1 cellular context compared by ENCODE assay signal in the genomic region with DNA sequence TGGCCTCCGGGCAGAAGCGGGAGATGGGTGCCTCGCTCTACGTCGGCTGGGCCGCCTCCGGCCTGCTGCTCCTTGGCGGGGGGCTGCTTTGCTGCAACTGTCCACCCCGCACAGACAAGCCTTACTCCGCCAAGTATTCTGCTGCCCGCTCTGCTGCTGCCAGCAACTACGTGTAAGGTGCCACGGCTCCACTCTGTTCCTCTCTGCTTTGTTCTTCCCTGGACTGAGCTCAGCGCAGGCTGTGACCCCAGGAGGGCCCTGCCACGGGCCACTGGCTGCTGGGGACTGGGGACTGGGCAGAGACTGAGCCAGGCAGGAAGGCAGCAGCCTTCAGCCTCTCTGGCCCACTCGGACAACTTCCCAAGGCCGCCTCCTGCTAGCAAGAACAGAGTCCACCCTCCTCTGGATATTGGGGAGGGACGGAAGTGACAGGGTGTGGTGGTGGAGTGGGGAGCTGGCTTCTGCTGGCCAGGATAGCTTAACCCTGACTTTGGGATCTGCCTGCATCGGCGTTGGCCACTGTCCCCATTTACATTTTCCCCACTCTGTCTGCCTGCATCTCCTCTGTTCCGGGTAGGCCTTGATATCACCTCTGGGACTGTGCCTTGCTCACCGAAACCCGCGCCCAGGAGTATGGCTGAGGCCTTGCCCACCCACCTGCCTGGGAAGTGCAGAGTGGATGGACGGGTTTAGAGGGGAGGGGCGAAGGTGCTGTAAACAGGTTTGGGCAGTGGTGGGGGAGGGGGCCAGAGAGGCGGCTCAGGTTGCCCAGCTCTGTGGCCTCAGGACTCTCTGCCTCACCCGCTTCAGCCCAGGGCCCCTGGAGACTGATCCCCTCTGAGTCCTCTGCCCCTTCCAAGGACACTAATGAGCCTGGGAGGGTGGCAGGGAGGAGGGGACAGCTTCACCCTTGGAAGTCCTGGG.
TF ChIP-seq lines count a peak whose summit lies in the region.

No MANE protein-coding gene starts in this region.

TF ChIP-seq in HepG2, 621 proteins besides CTCF, POLR2A, EP300 and RAD21 (continues in another document):
- TF ChIP-seq ZFP90 (CRISPR knock-in tag; IDR thresholded peaks at IDR 0.05; ENCODE audit: borderline replicate concordance) (no peak), NCOR1 (IDR thresholded peaks at IDR 0.05; ENCODE audit: borderline replicate concordance, low read length) (no peak), SOX5 (CRISPR knock-in tag; IDR thresholded peaks at IDR 0.05; ENCODE audit: borderline replicate concordance) (no peak), ZNF567 (CRISPR knock-in tag; IDR thresholded peaks at IDR 0.05; ENCODE audit: borderline replicate concordance) (no peak), SOX6 (IDR thresholded peaks at IDR 0.05) (no peak), SOX6 (CRISPR knock-in tag; IDR thresholded peaks at IDR 0.05) (peak; percentile 21; the same call in 1 of the 2 replicates), KDM2A (CRISPR knock-in tag; IDR thresholded peaks at IDR 0.05; ENCODE audit: borderline replicate concordance, low read depth) (peak; percentile 60), MEIS2 (CRISPR knock-in tag; IDR thresholded peaks at IDR 0.05) (no peak), MED8 (CRISPR knock-in tag; IDR thresholded peaks at IDR 0.05; ENCODE audit: insufficient replicate concordance) (peak; percentile 46), ZNF549 (CRISPR knock-in tag; IDR thresholded peaks at IDR 0.05) (no peak), ZFAT (CRISPR knock-in tag; conservative IDR thresholded peaks at IDR 0.05) (no peak), SIN3B (IDR thresholded peaks at IDR 0.05; ENCODE audit: low read length) (no peak), NFRKB (IDR thresholded peaks at IDR 0.05) (no peak), ZNF747 (CRISPR knock-in tag; IDR thresholded peaks at IDR 0.05; ENCODE audit: borderline replicate concordance) (peak; percentile 56; the same call in 1 of the 2 replicates), BRD4 (CRISPR knock-in tag; IDR thresholded peaks at IDR 0.05) (no peak), ZNF570 (CRISPR knock-in tag; IDR thresholded peaks at IDR 0.05; ENCODE audit: borderline replicate concordance) (no peak), ELK4 (CRISPR knock-in tag; IDR thresholded peaks at IDR 0.05; ENCODE audit: borderline replicate concordance) (no peak), ZC3H4 (CRISPR knock-in tag; IDR thresholded peaks at IDR 0.05; ENCODE audit: borderline replicate concordance) (no peak), RFX1 (IDR thresholded peaks at IDR 0.05) (no peak), KMT2A (CRISPR knock-in tag; IDR thresholded peaks at IDR 0.05) (no peak), ZNF749 (CRISPR knock-in tag; IDR thresholded peaks at IDR 0.05; ENCODE audit: borderline replicate concordance) (no peak), RFXANK (CRISPR knock-in tag; IDR thresholded peaks at IDR 0.05) (no peak), ZNF652 (CRISPR knock-in tag; IDR thresholded peaks at IDR 0.05; ENCODE audit: borderline replicate concordance, low read depth) (no peak), ELF4 (CRISPR knock-in tag; IDR thresholded peaks at IDR 0.05; ENCODE audit: borderline replicate concordance) (no peak), CBX1 (IDR thresholded peaks at IDR 0.05; ENCODE audit: low read depth) (no peak), U2AF2 (IDR thresholded peaks at IDR 0.05; ENCODE audit: low read depth, low read length) (no peak), ZNF501 (CRISPR knock-in tag; IDR thresholded peaks at IDR 0.05) (no peak; the same call in 1 of the 2 replicates), CEBPB (IDR thresholded peaks at IDR 0.05; ENCODE audit: borderline replicate concordance, low read depth, low read length) (no peak), ZC3H13 (CRISPR knock-in tag; IDR thresholded peaks at IDR 0.05) (0 out of 2 replicates have a peak, but pooled peaks have one; percentile 69), ZNF766 (CRISPR knock-in tag; IDR thresholded peaks at IDR 0.05; ENCODE audit: borderline replicate concordance) (no peak), ARID3A (IDR thresholded peaks at IDR 0.05; ENCODE audit: low read depth, low read length) (no peak), TARDBP (CRISPR knock-in tag; IDR thresholded peaks at IDR 0.05) (peak; percentile 52; the same call in 1 of the 2 replicates), TRAFD1 (CRISPR knock-in tag; IDR thresholded peaks at IDR 0.05; ENCODE audit: borderline replicate concordance) (no peak), ZSCAN9 (CRISPR knock-in tag; IDR thresholded peaks at IDR 0.05; ENCODE audit: borderline replicate concordance) (no peak), PBX2 (CRISPR knock-in tag; IDR thresholded peaks at IDR 0.05) (no peak), MIER2 (CRISPR knock-in tag; IDR thresholded peaks at IDR 0.05) (no peak)
- TF ChIP-seq, protein P1, sequence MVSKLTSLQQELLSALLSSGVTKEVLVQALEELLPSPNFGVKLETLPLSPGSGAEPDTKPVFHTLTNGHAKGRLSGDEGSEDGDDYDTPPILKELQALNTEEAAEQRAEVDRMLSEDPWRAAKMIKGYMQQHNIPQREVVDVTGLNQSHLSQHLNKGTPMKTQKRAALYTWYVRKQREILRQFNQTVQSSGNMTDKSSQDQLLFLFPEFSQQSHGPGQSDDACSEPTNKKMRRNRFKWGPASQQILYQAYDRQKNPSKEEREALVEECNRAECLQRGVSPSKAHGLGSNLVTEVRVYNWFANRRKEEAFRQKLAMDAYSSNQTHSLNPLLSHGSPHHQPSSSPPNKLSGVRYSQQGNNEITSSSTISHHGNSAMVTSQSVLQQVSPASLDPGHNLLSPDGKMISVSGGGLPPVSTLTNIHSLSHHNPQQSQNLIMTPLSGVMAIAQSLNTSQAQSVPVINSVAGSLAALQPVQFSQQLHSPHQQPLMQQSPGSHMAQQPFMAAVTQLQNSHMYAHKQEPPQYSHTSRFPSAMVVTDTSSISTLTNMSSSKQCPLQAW (CRISPR knock-in tag; IDR thresholded peaks at IDR 0.05): no peak
- TF ChIP-seq, protein P2, sequence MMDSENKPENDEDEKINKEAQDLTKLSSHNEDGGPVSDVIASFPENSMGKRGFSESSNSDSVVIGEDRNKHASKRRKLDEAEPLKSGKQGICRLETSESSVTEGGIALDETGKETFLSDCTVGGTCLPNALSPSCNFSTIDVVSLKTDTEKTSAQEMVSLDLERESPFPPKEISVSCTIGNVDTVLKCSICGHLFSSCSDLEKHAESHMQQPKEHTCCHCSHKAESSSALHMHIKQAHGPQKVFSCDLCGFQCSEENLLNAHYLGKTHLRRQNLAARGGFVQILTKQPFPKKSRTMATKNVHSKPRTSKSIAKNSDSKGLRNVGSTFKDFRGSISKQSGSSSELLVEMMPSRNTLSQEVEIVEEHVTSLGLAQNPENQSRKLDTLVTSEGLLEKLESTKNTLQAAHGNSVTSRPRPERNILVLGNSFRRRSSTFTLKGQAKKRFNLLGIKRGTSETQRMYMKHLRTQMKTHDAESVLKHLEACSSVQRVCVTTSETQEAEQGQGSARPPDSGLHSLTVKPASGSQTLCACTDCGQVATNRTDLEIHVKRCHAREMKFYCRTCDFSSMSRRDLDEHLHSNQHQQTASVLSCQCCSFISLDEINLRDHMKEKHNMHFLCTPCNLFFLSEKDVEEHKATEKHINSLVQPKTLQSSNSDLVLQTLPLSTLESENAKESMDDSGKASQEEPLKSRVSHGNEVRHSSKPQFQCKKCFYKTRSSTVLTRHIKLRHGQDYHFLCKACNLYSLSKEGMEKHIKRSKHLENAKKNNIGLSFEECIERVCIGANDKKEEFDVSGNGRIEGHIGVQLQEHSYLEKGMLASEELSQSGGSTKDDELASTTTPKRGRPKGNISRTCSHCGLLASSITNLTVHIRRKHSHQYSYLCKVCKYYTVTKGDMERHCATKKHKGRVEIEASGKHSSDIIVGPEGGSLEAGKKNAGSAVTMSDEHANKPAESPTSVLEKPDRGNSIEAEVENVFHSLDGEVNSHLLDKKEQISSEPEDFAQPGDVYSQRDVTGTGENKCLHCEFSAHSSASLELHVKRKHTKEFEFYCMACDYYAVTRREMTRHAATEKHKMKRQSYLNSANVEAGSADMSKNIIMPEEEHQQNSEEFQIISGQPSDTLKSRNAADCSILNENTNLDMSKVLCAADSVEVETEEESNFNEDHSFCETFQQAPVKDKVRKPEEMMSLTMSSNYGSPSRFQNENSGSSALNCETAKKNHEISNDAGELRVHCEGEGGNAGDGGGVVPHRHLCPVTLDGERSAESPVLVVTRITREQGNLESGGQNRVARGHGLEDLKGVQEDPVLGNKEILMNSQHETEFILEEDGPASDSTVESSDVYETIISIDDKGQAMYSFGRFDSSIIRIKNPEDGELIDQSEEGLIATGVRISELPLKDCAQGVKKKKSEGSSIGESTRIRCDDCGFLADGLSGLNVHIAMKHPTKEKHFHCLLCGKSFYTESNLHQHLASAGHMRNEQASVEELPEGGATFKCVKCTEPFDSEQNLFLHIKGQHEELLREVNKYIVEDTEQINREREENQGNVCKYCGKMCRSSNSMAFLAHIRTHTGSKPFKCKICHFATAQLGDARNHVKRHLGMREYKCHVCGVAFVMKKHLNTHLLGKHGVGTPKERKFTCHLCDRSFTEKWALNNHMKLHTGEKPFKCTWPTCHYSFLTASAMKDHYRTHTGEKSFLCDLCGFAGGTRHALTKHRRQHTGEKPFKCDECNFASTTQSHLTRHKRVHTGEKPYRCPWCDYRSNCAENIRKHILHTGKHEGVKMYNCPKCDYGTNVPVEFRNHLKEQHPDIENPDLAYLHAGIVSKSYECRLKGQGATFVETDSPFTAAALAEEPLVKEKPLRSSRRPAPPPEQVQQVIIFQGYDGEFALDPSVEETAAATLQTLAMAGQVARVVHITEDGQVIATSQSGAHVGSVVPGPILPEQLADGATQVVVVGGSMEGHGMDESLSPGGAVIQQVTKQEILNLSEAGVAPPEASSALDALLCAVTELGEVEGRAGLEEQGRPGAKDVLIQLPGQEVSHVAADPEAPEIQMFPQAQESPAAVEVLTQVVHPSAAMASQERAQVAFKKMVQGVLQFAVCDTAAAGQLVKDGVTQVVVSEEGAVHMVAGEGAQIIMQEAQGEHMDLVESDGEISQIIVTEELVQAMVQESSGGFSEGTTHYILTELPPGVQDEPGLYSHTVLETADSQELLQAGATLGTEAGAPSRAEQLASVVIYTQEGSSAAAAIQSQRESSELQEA (CRISPR knock-in tag; IDR thresholded peaks at IDR 0.05; ENCODE audit: not compliant biosample characterization): no peak
- TF ChIP-seq, protein P3, sequence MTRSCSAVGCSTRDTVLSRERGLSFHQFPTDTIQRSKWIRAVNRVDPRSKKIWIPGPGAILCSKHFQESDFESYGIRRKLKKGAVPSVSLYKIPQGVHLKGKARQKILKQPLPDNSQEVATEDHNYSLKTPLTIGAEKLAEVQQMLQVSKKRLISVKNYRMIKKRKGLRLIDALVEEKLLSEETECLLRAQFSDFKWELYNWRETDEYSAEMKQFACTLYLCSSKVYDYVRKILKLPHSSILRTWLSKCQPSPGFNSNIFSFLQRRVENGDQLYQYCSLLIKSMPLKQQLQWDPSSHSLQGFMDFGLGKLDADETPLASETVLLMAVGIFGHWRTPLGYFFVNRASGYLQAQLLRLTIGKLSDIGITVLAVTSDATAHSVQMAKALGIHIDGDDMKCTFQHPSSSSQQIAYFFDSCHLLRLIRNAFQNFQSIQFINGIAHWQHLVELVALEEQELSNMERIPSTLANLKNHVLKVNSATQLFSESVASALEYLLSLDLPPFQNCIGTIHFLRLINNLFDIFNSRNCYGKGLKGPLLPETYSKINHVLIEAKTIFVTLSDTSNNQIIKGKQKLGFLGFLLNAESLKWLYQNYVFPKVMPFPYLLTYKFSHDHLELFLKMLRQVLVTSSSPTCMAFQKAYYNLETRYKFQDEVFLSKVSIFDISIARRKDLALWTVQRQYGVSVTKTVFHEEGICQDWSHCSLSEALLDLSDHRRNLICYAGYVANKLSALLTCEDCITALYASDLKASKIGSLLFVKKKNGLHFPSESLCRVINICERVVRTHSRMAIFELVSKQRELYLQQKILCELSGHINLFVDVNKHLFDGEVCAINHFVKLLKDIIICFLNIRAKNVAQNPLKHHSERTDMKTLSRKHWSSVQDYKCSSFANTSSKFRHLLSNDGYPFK (CRISPR knock-in tag; IDR thresholded peaks at IDR 0.05; ENCODE audit: borderline replicate concordance): no peak
